ENCODE assay signal across 18 cellular contexts in genomic region chr11:109026891-109027489, GRCh38.
"Had no signal": no experiment of that assay in that cellular context is flagged by ENCODE, and none has a peak within 500 bp of the region (broad histone marks: within the 10 kb centered on the region; RNA-seq: fewer than 3 reads in every experiment).

No MANE protein-coding gene starts in this region.

- H3K27me3 Mint-ChIP-seq: activated naive CD8-positive, alpha-beta T cell treated with anti-CD3 and anti-CD28 coated beads, Interleukin-2, amount 50 U/mL, for 24 hours had no signal

- H3K9me3 Mint-ChIP-seq: activated naive CD8-positive, alpha-beta T cell treated with anti-CD3 and anti-CD28 coated beads, Interleukin-2, amount 50 U/mL, for 24 hours; central memory CD8-positive, alpha-beta T cell had no signal

- H3K4me3 Mint-ChIP-seq: activated naive CD8-positive, alpha-beta T cell treated with anti-CD3 and anti-CD28 coated beads, Interleukin-2, amount 50 U/mL, for 24 hours; activated T-helper 1 cell treated with anti-CD3 and anti-CD28 coated beads, Interleukin-12 subunit alpha, Interleukin-12 subunit beta, Interleukin-2, Interleukin-4 antibody, amounts not matched to agents 30 ng/mL and 10 ng/mL and 1 ng/mL, durations not matched to agents 14 hours and 24 hours and 36 hours; central memory CD8-positive, alpha-beta T cell; memory B cell; nephron progenitor cell; type B pancreatic cell had no signal

- DNase-seq: activated CD4-positive, alpha-beta T cell treated with anti-CD3 and anti-CD28 coated beads for 1 hour; activated naive CD4-positive, alpha-beta T cell; activated naive CD8-positive, alpha-beta T cell treated with anti-CD3 and anti-CD28 coated beads, Interleukin-2, amount 50 U/mL, for 24 hours; dermis blood vessel endothelial cell; erythroblast; heart right ventricle; kidney; left ventricle myocardium inferior; nephron progenitor cell; stimulated activated CD4-positive, alpha-beta T cell treated with anti-CD3 and anti-CD28 coated beads, Interleukin-12 subunit alpha, Interleukin-12 subunit beta, amount 100 ng/mL, for 4 hours; stimulated activated naive CD4-positive, alpha-beta T cell treated with Interleukin-2 at 50 U/mL for 16 hours; T-helper 9 cell had no signal

- H3K4me1 Mint-ChIP-seq: activated naive CD8-positive, alpha-beta T cell treated with anti-CD3 and anti-CD28 coated beads, Interleukin-2, amount 50 U/mL, for 24 hours; central memory CD8-positive, alpha-beta T cell; memory B cell; nephron progenitor cell had no signal

- ATAC-seq: activated naive CD8-positive, alpha-beta T cell treated with anti-CD3 and anti-CD28 coated beads, Interleukin-2, amount 50 U/mL, for 24 hours; heart right ventricle; sciatic nerve had no signal

- H3K27ac Mint-ChIP-seq: activated naive CD8-positive, alpha-beta T cell treated with anti-CD3 and anti-CD28 coated beads, Interleukin-2, amount 50 U/mL, for 24 hours; activated T-helper 1 cell treated with anti-CD3 and anti-CD28 coated beads, Interleukin-12 subunit alpha, Interleukin-12 subunit beta, Interleukin-2, Interleukin-4 antibody, amounts not matched to agents 30 ng/mL and 10 ng/mL and 1 ng/mL, durations not matched to agents 14 hours and 24 hours and 36 hours; memory B cell; nephron progenitor cell; type B pancreatic cell had no signal

- H3K36me3 Mint-ChIP-seq: memory B cell, type B pancreatic cell had no signal

- H3K4me3 ChIP-seq: heart right ventricle, left ventricle myocardium inferior, suprapubic skin had no signal
